ENCODE assay signal across 1 cellular context in the genomic region with DNA sequence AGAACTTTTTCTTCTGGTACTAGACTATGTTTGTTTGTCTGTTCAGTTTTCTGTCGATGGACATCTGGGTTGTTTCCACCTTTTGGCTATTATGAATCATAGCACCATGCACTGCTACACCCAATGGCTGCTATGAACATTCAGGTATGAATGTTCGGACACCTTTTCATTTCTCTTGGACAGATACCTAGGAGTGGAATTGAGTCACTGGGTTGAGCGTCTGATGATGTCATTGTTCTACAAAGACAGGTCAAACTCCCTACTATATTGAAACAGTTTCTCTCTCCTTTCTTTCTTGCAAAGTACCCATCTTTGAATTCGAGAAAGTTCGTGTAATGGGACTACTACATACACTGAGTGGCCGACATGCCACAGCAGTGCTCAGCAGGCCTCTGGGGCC.
TF ChIP-seq lines count a peak whose summit lies in the region.

No MANE protein-coding gene starts in this region.

TF ChIP-seq in HCT116, 20 proteins besides CTCF, POLR2A, EP300 and RAD21 (continued from another document):
- TF ChIP-seq, protein P1, sequence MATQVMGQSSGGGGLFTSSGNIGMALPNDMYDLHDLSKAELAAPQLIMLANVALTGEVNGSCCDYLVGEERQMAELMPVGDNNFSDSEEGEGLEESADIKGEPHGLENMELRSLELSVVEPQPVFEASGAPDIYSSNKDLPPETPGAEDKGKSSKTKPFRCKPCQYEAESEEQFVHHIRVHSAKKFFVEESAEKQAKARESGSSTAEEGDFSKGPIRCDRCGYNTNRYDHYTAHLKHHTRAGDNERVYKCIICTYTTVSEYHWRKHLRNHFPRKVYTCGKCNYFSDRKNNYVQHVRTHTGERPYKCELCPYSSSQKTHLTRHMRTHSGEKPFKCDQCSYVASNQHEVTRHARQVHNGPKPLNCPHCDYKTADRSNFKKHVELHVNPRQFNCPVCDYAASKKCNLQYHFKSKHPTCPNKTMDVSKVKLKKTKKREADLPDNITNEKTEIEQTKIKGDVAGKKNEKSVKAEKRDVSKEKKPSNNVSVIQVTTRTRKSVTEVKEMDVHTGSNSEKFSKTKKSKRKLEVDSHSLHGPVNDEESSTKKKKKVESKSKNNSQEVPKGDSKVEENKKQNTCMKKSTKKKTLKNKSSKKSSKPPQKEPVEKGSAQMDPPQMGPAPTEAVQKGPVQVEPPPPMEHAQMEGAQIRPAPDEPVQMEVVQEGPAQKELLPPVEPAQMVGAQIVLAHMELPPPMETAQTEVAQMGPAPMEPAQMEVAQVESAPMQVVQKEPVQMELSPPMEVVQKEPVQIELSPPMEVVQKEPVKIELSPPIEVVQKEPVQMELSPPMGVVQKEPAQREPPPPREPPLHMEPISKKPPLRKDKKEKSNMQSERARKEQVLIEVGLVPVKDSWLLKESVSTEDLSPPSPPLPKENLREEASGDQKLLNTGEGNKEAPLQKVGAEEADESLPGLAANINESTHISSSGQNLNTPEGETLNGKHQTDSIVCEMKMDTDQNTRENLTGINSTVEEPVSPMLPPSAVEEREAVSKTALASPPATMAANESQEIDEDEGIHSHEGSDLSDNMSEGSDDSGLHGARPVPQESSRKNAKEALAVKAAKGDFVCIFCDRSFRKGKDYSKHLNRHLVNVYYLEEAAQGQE (IDR thresholded peaks at IDR 0.05; ENCODE audit: low read depth) = no peak
- TF ChIP-seq SIN3A (IDR thresholded peaks at IDR 0.05; ENCODE audit: low read depth) (no peak), EGR1 (IDR thresholded peaks at IDR 0.05; ENCODE audit: low read depth) (no peak), POLR2AphosphoS5 (IDR thresholded peaks at IDR 0.05; ENCODE audit: low read depth, low read length) (no peak), CEBPB (IDR thresholded peaks at IDR 0.05; ENCODE audit: low read depth) (no peak), ZNF274 (IDR thresholded peaks at IDR 0.05; ENCODE audit: low read depth, low read length) (no peak), YY1 (IDR thresholded peaks at IDR 0.05; ENCODE audit: extremely low read depth, insufficient replicate concordance, low read depth, low read length) (no peak)
